ENCODE assay signal across 1 cellular context in genomic region chr6:6856538-6857523, GRCh38.
TF ChIP-seq lines count a peak whose summit lies in the region.

No MANE protein-coding gene starts in this region.

TF ChIP-seq in GM23338, 12 proteins besides CTCF, POLR2A, EP300 and RAD21 (continued from another document):
- TF ChIP-seq REST (IDR thresholded peaks at IDR 0.05; ENCODE audit: unreplicated experiment) (no peak), ZNF114 (CRISPR knock-in tag; IDR thresholded peaks at IDR 0.05) (no peak), EZH2phosphoT487 (IDR thresholded peaks at IDR 0.05; ENCODE audit: unreplicated experiment) (no peak), EZH2 (IDR thresholded peaks at IDR 0.05; ENCODE audit: low read depth, unreplicated experiment) (no peak), NANOG (IDR thresholded peaks at IDR 0.05; ENCODE audit: borderline replicate concordance) (no peak), ZNF331 (CRISPR knock-in tag; IDR thresholded peaks at IDR 0.05; ENCODE audit: low read depth) (no peak), CREB1 (CRISPR knock-in tag; IDR thresholded peaks at IDR 0.05; ENCODE audit: low read depth) (no peak)
